Comparison of ENCODE assay signal across 28 cellular contexts in genomic region chr5:90097082-90097477, GRCh38.
"Had no signal": no experiment of that assay in that cellular context is flagged by ENCODE, and none has a peak within 500 bp of the region (broad histone marks: within the 10 kb centered on the region; RNA-seq: fewer than 3 reads in every experiment).

No MANE protein-coding gene starts in this region.

- ATAC-seq: stimulated activated memory B cell treated with anti-CD40 and anti-IgM and Interleukin-4, amounts not matched to agents 10 μg/mL and 1 μg/mL and 100 μg/mL, for 72 hours; stimulated activated naive CD8-positive, alpha-beta T cell treated with anti-CD3 and anti-CD28 coated beads, Interleukin-15, amount 100 ng/mL, for 72 hours had no signal

- H3K27me3 Mint-ChIP-seq: activated CD4-positive, alpha-beta memory T cell treated with anti-CD3 and anti-CD28 coated beads, Interleukin-2, amount 10 ng/mL, durations not matched to agents 7 days and 5 days; activated CD4-positive, alpha-beta T cell treated with anti-CD3 and anti-CD28 coated beads, Interleukin-2, amount 10 ng/mL, durations not matched to agents 7 days and 5 days; activated T-cell treated with anti-CD3 and anti-CD28 coated beads, Interleukin-2, amount 50 U/mL, for 24 hours; brain; dendritic cell treated with granulocyte-macrophage colony-stimulating factor and Interleukin-4, amounts not matched to agents 40 ng/mL and 50 ng/mL, for 4 days; stimulated activated memory B cell treated with anti-CD40 and anti-IgM and Interleukin-4, amounts not matched to agents 10 μg/mL and 1 μg/mL and 100 μg/mL, for 72 hours; stimulated activated naive CD8-positive, alpha-beta T cell treated with anti-CD3 and anti-CD28 coated beads, Interleukin-15, amount 100 ng/mL, for 72 hours had no signal

- H3K27me3 ChIP-seq: esophagus muscularis mucosa, heart right ventricle, sigmoid colon, upper lobe of left lung, vagina had no signal

- H3K36me3 ChIP-seq: esophagus muscularis mucosa, heart right ventricle, left ventricle myocardium inferior, prostate gland, sigmoid colon, upper lobe of left lung, vagina, WERI-Rb-1 had no signal

- H3K36me3 Mint-ChIP-seq: activated naive CD4-positive, alpha-beta T cell treated with anti-CD3 and anti-CD28 coated beads, Interleukin-2, amount 50 U/mL, for 24 hours; brain; stimulated activated memory B cell treated with anti-CD40 and anti-IgM and Interleukin-4, amounts not matched to agents 10 μg/mL and 1 μg/mL and 100 μg/mL, for 72 hours had no signal

- H3K27ac ChIP-seq: esophagus muscularis mucosa, heart right ventricle, left ventricle myocardium inferior, prostate gland, sigmoid colon, upper lobe of left lung, vagina, WERI-Rb-1 had no signal

- H3K4me1 Mint-ChIP-seq: activated CD4-positive, alpha-beta memory T cell treated with anti-CD3 and anti-CD28 coated beads, Interleukin-2, amount 10 ng/mL, durations not matched to agents 7 days and 5 days; activated CD4-positive, alpha-beta T cell treated with anti-CD3 and anti-CD28 coated beads, Interleukin-2, amount 10 ng/mL, durations not matched to agents 7 days and 5 days; activated naive CD4-positive, alpha-beta T cell treated with anti-CD3 and anti-CD28 coated beads, Interleukin-2, amount 50 U/mL, for 24 hours; brain; stimulated activated memory B cell treated with anti-CD40 and anti-IgM and Interleukin-4, amounts not matched to agents 10 μg/mL and 1 μg/mL and 100 μg/mL, for 72 hours; stimulated activated naive CD8-positive, alpha-beta T cell treated with anti-CD3 and anti-CD28 coated beads, Interleukin-15, amount 100 ng/mL, for 72 hours had no signal

- H3K9me3 Mint-ChIP-seq: activated CD4-positive, alpha-beta memory T cell treated with anti-CD3 and anti-CD28 coated beads, Interleukin-2, amount 10 ng/mL, durations not matched to agents 7 days and 5 days; activated naive CD4-positive, alpha-beta T cell treated with anti-CD3 and anti-CD28 coated beads, Interleukin-2, amount 50 U/mL, for 24 hours; brain; dendritic cell treated with granulocyte-macrophage colony-stimulating factor and Interleukin-4, amounts not matched to agents 40 ng/mL and 50 ng/mL, for 4 days; endodermal cell; nephron; stimulated activated memory B cell treated with anti-CD40 and anti-IgM and Interleukin-4, amounts not matched to agents 10 μg/mL and 1 μg/mL and 100 μg/mL, for 72 hours had no signal

- H3K4me3 Mint-ChIP-seq: activated CD4-positive, alpha-beta memory T cell treated with anti-CD3 and anti-CD28 coated beads, Interleukin-2, amount 10 ng/mL, durations not matched to agents 7 days and 5 days; activated CD4-positive, alpha-beta T cell treated with anti-CD3 and anti-CD28 coated beads, Interleukin-2, amount 10 ng/mL, durations not matched to agents 7 days and 5 days; activated naive CD4-positive, alpha-beta T cell treated with anti-CD3 and anti-CD28 coated beads, Interleukin-2, amount 50 U/mL, for 24 hours; activated T-cell treated with anti-CD3 and anti-CD28 coated beads, Interleukin-2, amount 50 U/mL, for 24 hours; brain; dendritic cell treated with granulocyte-macrophage colony-stimulating factor and Interleukin-4, amounts not matched to agents 40 ng/mL and 50 ng/mL, for 4 days; endodermal cell; nephron; stimulated activated memory B cell treated with anti-CD40 and anti-IgM and Interleukin-4, amounts not matched to agents 10 μg/mL and 1 μg/mL and 100 μg/mL, for 72 hours; stimulated activated naive CD8-positive, alpha-beta T cell treated with anti-CD3 and anti-CD28 coated beads, Interleukin-15, amount 100 ng/mL, for 72 hours had no signal

- H3K4me1 ChIP-seq: esophagus muscularis mucosa, prostate gland, vagina had no signal

- FAIRE-seq: small intestine, TTC549 had no signal

- H3K4me3 ChIP-seq: esophagus muscularis mucosa, heart right ventricle, left ventricle myocardium inferior, lung, prostate gland, sigmoid colon, upper lobe of left lung, vagina had no signal

- H3K27ac Mint-ChIP-seq: activated CD4-positive, alpha-beta memory T cell treated with anti-CD3 and anti-CD28 coated beads, Interleukin-2, amount 10 ng/mL, durations not matched to agents 7 days and 5 days; activated CD4-positive, alpha-beta T cell treated with anti-CD3 and anti-CD28 coated beads, Interleukin-2, amount 10 ng/mL, durations not matched to agents 7 days and 5 days; activated naive CD4-positive, alpha-beta T cell treated with anti-CD3 and anti-CD28 coated beads, Interleukin-2, amount 50 U/mL, for 24 hours; activated T-cell treated with anti-CD3 and anti-CD28 coated beads, Interleukin-2, amount 50 U/mL, for 24 hours; brain; dendritic cell treated with granulocyte-macrophage colony-stimulating factor and Interleukin-4, amounts not matched to agents 40 ng/mL and 50 ng/mL, for 4 days; nephron; stimulated activated memory B cell treated with anti-CD40 and anti-IgM and Interleukin-4, amounts not matched to agents 10 μg/mL and 1 μg/mL and 100 μg/mL, for 72 hours; stimulated activated naive CD8-positive, alpha-beta T cell treated with anti-CD3 and anti-CD28 coated beads, Interleukin-15, amount 100 ng/mL, for 72 hours had no signal

- DNase-seq: activated CD4-positive, alpha-beta memory T cell treated with anti-CD3 and anti-CD28 coated beads, Interleukin-2, amount 10 ng/mL, durations not matched to agents 7 days and 5 days; activated CD4-positive, alpha-beta T cell treated with anti-CD3 and anti-CD28 coated beads, Interleukin-2, amount 10 ng/mL, durations not matched to agents 7 days and 5 days; activated CD4-positive, CD25-positive, alpha-beta regulatory T cell treated with anti-CD3 and anti-CD28 coated beads, Interleukin-2, amount 50 U/mL, for 72 hours; activated CD8-positive, alpha-beta memory T cell treated with anti-CD3 and anti-CD28 coated beads, Interleukin-2, amount 50 U/mL, for 48 hours; activated T-cell treated with anti-CD3 and anti-CD28 coated beads, Interleukin-2, amount 50 U/mL, for 24 hours; foreskin melanocyte; left ventricle myocardium inferior; retina; sigmoid colon; small intestine; stimulated activated CD4-positive, alpha-beta T cell treated with anti-CD3 and anti-CD28 coated beads, Interleukin-4, amount 100 ng/mL, for 4 hours; stimulated activated CD8-positive, alpha-beta memory T cell treated with anti-CD3 and anti-CD28 coated beads, Interleukin-4, amount 100 ng/mL, for 48 hours; stimulated activated naive CD8-positive, alpha-beta T cell treated with anti-CD3 and anti-CD28 coated beads, Interleukin-15, amount 100 ng/mL, for 72 hours; substantia nigra; WERI-Rb-1 had no signal

- H3K9me3 ChIP-seq: esophagus muscularis mucosa, heart right ventricle, left ventricle myocardium inferior, prostate gland, sigmoid colon, upper lobe of left lung, vagina had no signal
